Comparison of ENCODE assay signal across 19 cellular contexts in genomic region chr4:113953888-113954287, GRCh38. TPM values are rescaled to one million over a fixed set of nuclear protein-coding genes. Genes with fewer than 3 reads are reported as not detected.
DNase-seq lines count a peak whose midpoint lies in the region; ATAC-seq, FAIRE-seq and TF ChIP-seq lines count a peak whose summit lies in the region.
"Had no signal": no experiment of that assay in that cellular context is flagged by ENCODE, and none has a peak within 500 bp of the region (broad histone marks: within the 10 kb centered on the region; RNA-seq: fewer than 3 reads in every experiment).

No MANE protein-coding gene starts in this region.

- H3K36me3 ChIP-seq in Panc1 (ENCODE audit: control insufficient read depth, insufficient read depth, low read length) (no peaks in the 10 kb centered on the region; the same call in 1 of the 2 replicates), astrocyte (ENCODE audit: insufficient read depth, low read length) (peaks cover 43% of the 10 kb centered on the region)

- FAIRE-seq in GM19239 (lab: Jason Lieb, UNC) (peak; percentile 59), astrocyte (lab: Jason Lieb, UNC) (peak; percentile 5)
- FAIRE-seq: A549 had no signal

- H3K36me3 Mint-ChIP-seq in astrocyte (ENCODE audit: low read depth, unreplicated experiment) (peaks cover 12% of the 10 kb centered on the region), osteocyte (ENCODE audit: unreplicated experiment) (peaks cover 32% of the 10 kb centered on the region)
- H3K36me3 Mint-ChIP-seq: CD4-positive, alpha-beta memory T cell had no signal

- H3K4me1 Mint-ChIP-seq in astrocyte (ENCODE audit: low read depth, unreplicated experiment) = peaks cover 25% of the 10 kb centered on the region
- peaks cover 84% of the 10 kb centered on the region for H3K4me1 Mint-ChIP-seq in osteocyte (ENCODE audit: unreplicated experiment)

- no peak overlapping the region for H3K4me3 ChIP-seq in Panc1 (ENCODE audit: low read depth in 2 of 2, low read length in 2 of 2)
- no peak overlapping the region for H3K4me3 ChIP-seq in astrocyte (ENCODE audit: insufficient read depth, low read depth, low read length)
- H3K4me3 ChIP-seq: A549, GM23338 had no signal

- H3K27me3 Mint-ChIP-seq in astrocyte (ENCODE audit: low read depth, unreplicated experiment) = no peaks in the 10 kb centered on the region
- no peaks in the 10 kb centered on the region for H3K27me3 Mint-ChIP-seq in osteocyte (ENCODE audit: unreplicated experiment)

- TF ChIP-seq CTCF in Panc1 (IDR thresholded peaks at IDR 0.05) = no peak
- TF ChIP-seq CTCF in astrocyte (IDR thresholded peaks at IDR 0.05; ENCODE audit: insufficient read depth, low read depth, low read length) = no peak
- TF ChIP-seq CTCF in osteocyte (IDR thresholded peaks at IDR 0.05) = no peak

- no peak overlapping the region for H3K4me2 ChIP-seq in astrocyte (ENCODE audit: low read length)
- H3K4me2 ChIP-seq: A549, GM23338 had no signal

- H3K9ac ChIP-seq in astrocyte (ENCODE audit: low read length) = no peak overlapping the region

- H3K4me3 Mint-ChIP-seq in astrocyte (ENCODE audit: unreplicated experiment) = no peak overlapping the region
- no peak overlapping the region for H3K4me3 Mint-ChIP-seq in osteocyte (ENCODE audit: unreplicated experiment)
- H3K4me3 Mint-ChIP-seq: CD4-positive, alpha-beta memory T cell; GM23338; H9 had no signal

- H3K27me3 ChIP-seq in Panc1 (ENCODE audit: control insufficient read depth, insufficient read depth, low read length) (no peaks in the 10 kb centered on the region), astrocyte (ENCODE audit: insufficient read depth, low read length) (no peaks in the 10 kb centered on the region)

- H3K27ac ChIP-seq in Panc1 (ENCODE audit: low read length) (peak overlapping the region; percentile 99; the same call in 1 of the 2 replicates), astrocyte (ENCODE audit: low read depth, low read length) (no peak overlapping the region)
- H3K27ac ChIP-seq: A549 had no signal

- H3K4me1 ChIP-seq in Panc1 (ENCODE audit: control insufficient read depth, insufficient read depth, low read length) (peaks cover 62% of the 10 kb centered on the region), astrocyte (ENCODE audit: insufficient read depth, low read length) (peaks cover 23% of the 10 kb centered on the region)

- H2AFZ ChIP-seq in astrocyte (ENCODE audit: low read depth, low read length) = no peak overlapping the region
- H2AFZ ChIP-seq: GM23338 had no signal

- POLR2A ChIA-PET in Panc1 (lab: Charles Lee) = no interaction called here

- H3K79me2 ChIP-seq in astrocyte (ENCODE audit: insufficient read depth, low read length) = peaks cover 99% of the 10 kb centered on the region

- intact Hi-C loops in Panc1 (cut with micrococcal nuclease; ENCODE audit: unreplicated experiment) = loop anchor here (2.0 to 10.0 kb wide), 2 partner anchors 117 to 221 kb away; no protein-coding TSS in a partner anchor

- H3K27ac Mint-ChIP-seq in astrocyte (ENCODE audit: unreplicated experiment) = no peak overlapping the region
- peak overlapping the region; percentile 10 for H3K27ac Mint-ChIP-seq in osteocyte (ENCODE audit: unreplicated experiment)
- H3K27ac Mint-ChIP-seq: CD4-positive, alpha-beta memory T cell; GM23338; H9 had no signal

- BruUV-seq in Panc1 (replicated peaks; lab: Mats Ljungman, UMichigan) = no TSS peak

- no peaks in the 10 kb centered on the region for H4K20me1 ChIP-seq in astrocyte (ENCODE audit: insufficient read depth, low read length)

- no peak for ATAC-seq in Panc1
- no peak for ATAC-seq in HG02623 (IDR thresholded peaks at IDR 0.05; ENCODE audit: unreplicated experiment)
- no peak for ATAC-seq in HG03175 (IDR thresholded peaks at IDR 0.05; ENCODE audit: unreplicated experiment)
- ATAC-seq: A549, GM23338, HCT116 had no signal

- in situ Hi-C loops in Panc1 (cut with HindIII; ENCODE audit: low pct_unique_long_range_greater_than_20kb, low sequenced_read_pairs) = no loop called here

- no peaks in the 10 kb centered on the region for H3K9me3 ChIP-seq in Panc1 (ENCODE audit: control insufficient read depth, insufficient read depth, low read depth, low read length)
- H3K9me3 ChIP-seq in astrocyte (ENCODE audit: insufficient read depth, low read depth, low read length) = no peaks in the 10 kb centered on the region
- H3K9me3 ChIP-seq: A549 had no signal

- CTCF ChIA-PET in Panc1 (lab: Charles Lee) = no interaction called here

- DNase-seq in GM19239 (ENCODE audit: insufficient read length, low spot score) = no peak
- no peak for DNase-seq in Panc1 (ENCODE audit: low read depth, low spot score)
- DNase-seq in astrocyte (ENCODE audit: low read depth) = no peak
- no peak for DNase-seq in osteocyte (ENCODE audit: extremely low spot score, unreplicated experiment)
- DNase-seq in ecto neural progenitor cell (ENCODE audit: low spot score) = no peak
- no peak for DNase-seq in NCI-H510A treated with DMSO at 0.1 percent for 48 hours (lab: John Stamatoyannopoulos, UW)
- DNase-seq: 8988T; C1 segment of cervical spinal cord; Calu3; CD4-positive, alpha-beta memory T cell; COR-L47; DMS53; DND-41; H9 had no signal

- H3K9me3 Mint-ChIP-seq in astrocyte (ENCODE audit: unreplicated experiment) = no peaks in the 10 kb centered on the region
- no peaks in the 10 kb centered on the region for H3K9me3 Mint-ChIP-seq in osteocyte (ENCODE audit: unreplicated experiment)
- H3K9me3 Mint-ChIP-seq: CD4-positive, alpha-beta memory T cell; GM23338; H9 had no signal

RNA-seq across cellular contexts. Expression of gene ARSJ, which starts 25.6 kb away (rescaled TPM):
- total RNA-seq in Panc1 (2021; ENCODE audit: unreplicated experiment) = 43.9 TPM
- polyA plus RNA-seq in Panc1 (2012; ENCODE audit: insufficient read length) = 17.8 TPM
- 60.1 and 66.5 TPM in 2 replicates for total RNA-seq in astrocyte
- total RNA-seq in osteocyte = 61.7 and 63.3 TPM in 2 replicates
